In the genomic region with DNA sequence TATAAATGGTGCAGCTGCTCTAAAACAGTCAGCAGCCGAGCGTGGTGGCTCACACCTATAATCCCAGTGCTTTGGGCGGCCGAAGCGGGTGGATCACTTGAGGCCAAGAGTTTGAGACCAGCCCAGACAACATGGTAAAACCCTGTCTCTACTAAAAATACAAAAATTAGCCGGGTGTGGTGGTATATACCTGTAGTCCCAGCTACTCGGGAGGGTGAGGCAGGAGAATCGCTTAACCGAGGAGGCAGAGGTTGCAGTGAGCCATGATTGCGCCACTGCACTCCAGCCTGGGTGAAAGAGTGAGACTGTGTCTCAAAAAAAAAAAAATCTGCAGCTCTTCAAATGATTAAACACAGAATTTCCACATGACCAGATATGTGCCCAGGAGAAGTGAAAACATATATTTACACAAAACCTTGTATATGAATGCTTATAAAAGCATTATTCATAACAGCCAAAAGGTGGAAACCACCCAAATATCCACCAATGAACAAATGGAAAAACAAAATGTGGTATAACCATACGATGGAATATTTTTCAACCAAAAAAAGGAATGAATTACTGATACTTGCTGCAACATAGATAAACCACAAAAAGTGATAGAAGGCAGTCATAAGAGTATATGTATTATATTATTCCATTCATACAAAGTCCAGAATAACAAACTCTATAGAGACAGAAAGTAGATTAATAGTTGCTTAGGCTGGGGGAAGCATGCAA, we compare ENCODE assay signal across 10 cellular contexts. TPM values are rescaled to one million over a fixed set of nuclear protein-coding genes. Genes with fewer than 3 reads are reported as not detected.
DNase-seq lines count a peak whose midpoint lies in the region; ATAC-seq and TF ChIP-seq lines count a peak whose summit lies in the region.
"Had no signal": no experiment of that assay in that cellular context is flagged by ENCODE, and none has a peak within 500 bp of the region (broad histone marks: within the 10 kb centered on the region; RNA-seq: fewer than 3 reads in every experiment).

No MANE protein-coding gene starts in this region.

- ATAC-seq in GM18868 (IDR thresholded peaks at IDR 0.05; ENCODE audit: unreplicated experiment) = peak; percentile 51
- ATAC-seq in HG02973 (IDR thresholded peaks at IDR 0.05; ENCODE audit: unreplicated experiment) = peak; percentile 32
- no peak for ATAC-seq in GM21360 (IDR thresholded peaks at IDR 0.05; ENCODE audit: unreplicated experiment)

- no peaks in the 10 kb centered on the region for H3K9me3 ChIP-seq in DOHH2 (ENCODE audit: control insufficient read depth, insufficient read depth, low read length)

- H3K36me3 ChIP-seq in DOHH2 (ENCODE audit: control insufficient read depth, low read length) = peaks cover 40% of the 10 kb centered on the region

- H3K27ac ChIP-seq in DOHH2 (ENCODE audit: low read depth, low read length) = peak overlapping the region; percentile 99

- peak overlapping the region; percentile 77 for H3K27ac Mint-ChIP-seq in activated T-helper 1 cell treated with anti-CD3 and anti-CD28 coated beads, Interleukin-12 subunit alpha, Interleukin-12 subunit beta, Interleukin-2, Interleukin-4 antibody, amounts not matched to agents 30 ng/mL and 10 ng/mL and 1 ng/mL, durations not matched to agents 14 hours and 24 hours and 36 hours
- H3K27ac Mint-ChIP-seq in nephron progenitor cell = no peak overlapping the region
- H3K27ac Mint-ChIP-seq: progenitor cell of endocrine pancreas had no signal

- CTCF ChIA-PET in HEK293T (lab: Yijun Ruan, JAX) = interaction anchor here (0.7 kb wide), 1 partner anchor 41 kb away, joined by 3 read pairs; no protein-coding TSS in a partner anchor

- H3K4me3 Mint-ChIP-seq in activated T-helper 1 cell treated with anti-CD3 and anti-CD28 coated beads, Interleukin-12 subunit alpha, Interleukin-12 subunit beta, Interleukin-2, Interleukin-4 antibody, amounts not matched to agents 30 ng/mL and 10 ng/mL and 1 ng/mL, durations not matched to agents 14 hours and 24 hours and 36 hours = no peak overlapping the region
- no peak overlapping the region for H3K4me3 Mint-ChIP-seq in nephron progenitor cell

- peaks cover under 1% of the 10 kb centered on the region for H3K9me3 Mint-ChIP-seq in activated T-helper 1 cell treated with anti-CD3 and anti-CD28 coated beads, Interleukin-12 subunit alpha, Interleukin-12 subunit beta, Interleukin-2, Interleukin-4 antibody, amounts not matched to agents 30 ng/mL and 10 ng/mL and 1 ng/mL, durations not matched to agents 14 hours and 24 hours and 36 hours
- H3K9me3 Mint-ChIP-seq in nephron progenitor cell = peaks cover 20% of the 10 kb centered on the region

- H3F3A ChIP-seq in DOHH2 (ENCODE audit: control insufficient read depth, insufficient read depth) = peaks cover 55% of the 10 kb centered on the region

- H3K27me3 ChIP-seq in DOHH2 (ENCODE audit: control insufficient read depth, low read length) = no peaks in the 10 kb centered on the region

- H3K27me3 Mint-ChIP-seq in activated T-helper 1 cell treated with anti-CD3 and anti-CD28 coated beads, Interleukin-12 subunit alpha, Interleukin-12 subunit beta, Interleukin-2, Interleukin-4 antibody, amounts not matched to agents 30 ng/mL and 10 ng/mL and 1 ng/mL, durations not matched to agents 14 hours and 24 hours and 36 hours (ENCODE audit: insufficient read depth) = no peaks in the 10 kb centered on the region
- peaks cover 4% of the 10 kb centered on the region for H3K27me3 Mint-ChIP-seq in nephron progenitor cell (ENCODE audit: low read depth, poor library complexity)
- H3K27me3 Mint-ChIP-seq: progenitor cell of endocrine pancreas had no signal

- no peaks in the 10 kb centered on the region for H4K20me1 ChIP-seq in DOHH2 (ENCODE audit: control insufficient read depth, insufficient read depth, low read depth, low read length)

- peaks cover 97% of the 10 kb centered on the region for H3K79me2 ChIP-seq in DOHH2 (ENCODE audit: control insufficient read depth, low read length)

- peaks cover 13% of the 10 kb centered on the region for H3K36me3 Mint-ChIP-seq in activated T-helper 1 cell treated with anti-CD3 and anti-CD28 coated beads, Interleukin-12 subunit alpha, Interleukin-12 subunit beta, Interleukin-2, Interleukin-4 antibody, amounts not matched to agents 30 ng/mL and 10 ng/mL and 1 ng/mL, durations not matched to agents 14 hours and 24 hours and 36 hours (ENCODE audit: low read depth)
- H3K36me3 Mint-ChIP-seq in nephron progenitor cell (ENCODE audit: low read depth) = peaks cover 47% of the 10 kb centered on the region

- H3K4me1 Mint-ChIP-seq in activated T-helper 1 cell treated with anti-CD3 and anti-CD28 coated beads, Interleukin-12 subunit alpha, Interleukin-12 subunit beta, Interleukin-2, Interleukin-4 antibody, amounts not matched to agents 30 ng/mL and 10 ng/mL and 1 ng/mL, durations not matched to agents 14 hours and 24 hours and 36 hours (ENCODE audit: low read depth) = peaks cover 28% of the 10 kb centered on the region
- H3K4me1 Mint-ChIP-seq in nephron progenitor cell = no peaks in the 10 kb centered on the region

- no peaks in the 10 kb centered on the region for H3K9me2 ChIP-seq in DOHH2 (replicated peaks; ENCODE audit: control insufficient read depth, low read length)

- intact Hi-C loops in activated T-helper 1 cell treated with anti-CD3 and anti-CD28 coated beads, Interleukin-12 subunit alpha, Interleukin-12 subunit beta, Interleukin-2, Interleukin-4 antibody, amounts not matched to agents 30 ng/mL and 10 ng/mL and 1 ng/mL, durations not matched to agents 14 hours and 24 hours and 36 hours (cut with micrococcal nuclease) = loop anchor here (1.0 kb wide), 2 partner anchors 14 to 36 kb away; a partner anchor contains a TSS

- peak overlapping the region; percentile 71 for H3K4me3 ChIP-seq in DOHH2 (ENCODE audit: low read length)

- no peak for DNase-seq in activated T-helper 1 cell treated with anti-CD3 and anti-CD28 coated beads, Interleukin-12 subunit alpha, Interleukin-12 subunit beta, Interleukin-2, Interleukin-4 antibody, amounts not matched to agents 30 ng/mL and 10 ng/mL and 1 ng/mL, durations not matched to agents 14 hours and 24 hours and 36 hours (ENCODE audit: low spot score)
- no peak for DNase-seq in NCI-H1417 treated with DMSO at 0.1 percent for 48 hours (lab: John Stamatoyannopoulos, UW)
- no peak for DNase-seq in HEK293T (ENCODE audit: extremely low spot score)
- DNase-seq in nephron progenitor cell = no peak
- DNase-seq: COR-L47 had no signal

- POLR2A ChIA-PET in HEK293T (lab: Yijun Ruan, JAX) = no interaction called here

- peaks cover 99% of the 10 kb centered on the region for H3K4me1 ChIP-seq in DOHH2 (ENCODE audit: control insufficient read depth, low read length)

- TF ChIP-seq CTCF in DOHH2 (IDR thresholded peaks at IDR 0.05; ENCODE audit: low read depth, low read length, poor library complexity, severe bottlenecking) (no peak), nephron progenitor cell (IDR thresholded peaks at IDR 0.05) (no peak)

- H3K4me2 ChIP-seq in DOHH2 (ENCODE audit: low read length) = peak overlapping the region; percentile 78

TF ChIP-seq in HEK293T, 16 proteins besides CTCF, POLR2A, EP300 and RAD21:
- TF ChIP-seq ZNF384 (IDR thresholded peaks at IDR 0.05) (no peak), BHLHE40 (IDR thresholded peaks at IDR 0.05; ENCODE audit: borderline replicate concordance) (no peak), TARDBP (IDR thresholded peaks at IDR 0.05) (no peak), SP1 (IDR thresholded peaks at IDR 0.05) (no peak), ELF4 (IDR thresholded peaks at IDR 0.05) (no peak), NFRKB (IDR thresholded peaks at IDR 0.05) (no peak), CTBP1 (IDR thresholded peaks at IDR 0.05; ENCODE audit: borderline replicate concordance) (no peak), FOXK2 (IDR thresholded peaks at IDR 0.05) (no peak), LEF1 (IDR thresholded peaks at IDR 0.05; ENCODE audit: borderline replicate concordance) (no peak), FOXA1 (IDR thresholded peaks at IDR 0.05) (no peak), ARNT (IDR thresholded peaks at IDR 0.05) (no peak)
- TF ChIP-seq, protein P1, sequence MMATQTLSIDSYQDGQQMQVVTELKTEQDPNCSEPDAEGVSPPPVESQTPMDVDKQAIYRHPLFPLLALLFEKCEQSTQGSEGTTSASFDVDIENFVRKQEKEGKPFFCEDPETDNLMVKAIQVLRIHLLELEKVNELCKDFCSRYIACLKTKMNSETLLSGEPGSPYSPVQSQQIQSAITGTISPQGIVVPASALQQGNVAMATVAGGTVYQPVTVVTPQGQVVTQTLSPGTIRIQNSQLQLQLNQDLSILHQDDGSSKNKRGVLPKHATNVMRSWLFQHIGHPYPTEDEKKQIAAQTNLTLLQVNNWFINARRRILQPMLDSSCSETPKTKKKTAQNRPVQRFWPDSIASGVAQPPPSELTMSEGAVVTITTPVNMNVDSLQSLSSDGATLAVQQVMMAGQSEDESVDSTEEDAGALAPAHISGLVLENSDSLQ (IDR thresholded peaks at IDR 0.05) = no peak
TF ChIP-seq in HEK293T: peak in this region for 0.

RNA-seq across cellular contexts. Expression of a gene that starts 14.1 kb away (rescaled TPM):
- total RNA-seq in activated T-helper 1 cell treated with anti-CD3 and anti-CD28 coated beads, Interleukin-12 subunit alpha, Interleukin-12 subunit beta, Interleukin-2, Interleukin-4 antibody, amounts not matched to agents 30 ng/mL and 10 ng/mL and 1 ng/mL, durations not matched to agents 14 hours and 24 hours and 36 hours = 53.0 and 55.5 TPM in 2 replicates
